ENCODE assay signal across 8 cellular contexts in genomic region chr9:42430674-42431615, GRCh38.
A peak's percentile ranks its signal among the peaks of the same experiment; 100 is the strongest.
DNase-seq lines count a peak whose midpoint lies in the region; ATAC-seq and TF ChIP-seq lines count a peak whose summit lies in the region.
"Not testable (repeated sequence)": the region's sequence is repeated elsewhere in the genome, so short reads cannot be mapped to it uniquely, and the experiment has no call there.

No MANE protein-coding gene starts in this region.

- BruUV-seq in Panc1 (replicated peaks; lab: Mats Ljungman, UMichigan), result not testable (repeated sequence)

- not testable (repeated sequence) for H3K36me3 ChIP-seq in CD4-positive, alpha-beta memory T cell (ENCODE audit: insufficient read depth, low read length); Panc1 (ENCODE audit: control insufficient read depth, insufficient read depth, low read length)

- H3K27me3 Mint-ChIP-seq in CD4-positive, alpha-beta memory T cell; stimulated activated memory B cell treated with anti-CD40 and anti-IgM and Interleukin-4, amounts not matched to agents 10 μg/mL and 1 μg/mL and 100 μg/mL, for 72 hours: not testable (repeated sequence)

- H3K36me3 Mint-ChIP-seq in CD4-positive, alpha-beta memory T cell; stimulated activated memory B cell treated with anti-CD40 and anti-IgM and Interleukin-4, amounts not matched to agents 10 μg/mL and 1 μg/mL and 100 μg/mL, for 72 hours: not testable (repeated sequence)

- H3K9me3 Mint-ChIP-seq in CD4-positive, alpha-beta memory T cell; stimulated activated memory B cell treated with anti-CD40 and anti-IgM and Interleukin-4, amounts not matched to agents 10 μg/mL and 1 μg/mL and 100 μg/mL, for 72 hours: not testable (repeated sequence)

- peaks cover 11% of the 10 kb centered on the region for H3K4me1 ChIP-seq in CD4-positive, alpha-beta memory T cell (ENCODE audit: insufficient read depth, low read length)
- not testable (repeated sequence) for H3K4me1 ChIP-seq in Panc1 (ENCODE audit: control insufficient read depth, insufficient read depth, low read length)

- ATAC-seq in GM19468 (IDR thresholded peaks at IDR 0.05; ENCODE audit: extremely low read depth, unreplicated experiment), result peak; percentile 29
- peak; percentile 84 for ATAC-seq in Panc1
- peak; percentile 53 for ATAC-seq in stimulated activated memory B cell treated with anti-CD40 and anti-IgM and Interleukin-4, amounts not matched to agents 10 μg/mL and 1 μg/mL and 100 μg/mL, for 72 hours

- peak overlapping the region in 4 of 7 donors; percentile 48 to 78 (median 62) for H3K27ac Mint-ChIP-seq in CD4-positive, alpha-beta memory T cell
- H3K27ac Mint-ChIP-seq in stimulated activated memory B cell treated with anti-CD40 and anti-IgM and Interleukin-4, amounts not matched to agents 10 μg/mL and 1 μg/mL and 100 μg/mL, for 72 hours, result peak overlapping the region; percentile 82

- not testable (repeated sequence) for H3K27ac ChIP-seq in CD4-positive, alpha-beta memory T cell (ENCODE audit: low read depth, low read length); Panc1 (ENCODE audit: low read length)

- peaks cover 11 to 38% (median 17%) of the 10 kb centered on the region in 4 donors for H3K4me1 Mint-ChIP-seq in CD4-positive, alpha-beta memory T cell
- H3K4me1 Mint-ChIP-seq in stimulated activated memory B cell treated with anti-CD40 and anti-IgM and Interleukin-4, amounts not matched to agents 10 μg/mL and 1 μg/mL and 100 μg/mL, for 72 hours, result peaks cover 32% of the 10 kb centered on the region

- not testable (repeated sequence) for H3K9me3 ChIP-seq in CD4-positive, alpha-beta memory T cell (ENCODE audit: control insufficient read depth in 1 of 2, low read length in 2 of 2); Panc1 (ENCODE audit: control insufficient read depth, insufficient read depth, low read depth, low read length)

- not testable (repeated sequence) for TF ChIP-seq CTCF in Panc1 (IDR thresholded peaks at IDR 0.05); epithelial cell of proximal tubule (conservative IDR thresholded peaks at IDR 0.05; ENCODE audit: low read depth, low read length)

- POLR2A ChIA-PET in CD4-positive, alpha-beta memory T cell (lab: Charles Lee; ENCODE audit: partially characterized antibody); Panc1 (lab: Charles Lee): not testable (repeated sequence)

- DNase-seq in CD4-positive, alpha-beta memory T cell, result not testable (repeated sequence)
- DNase-seq in HS-5 (ENCODE audit: low read depth) (peak; percentile 79), Panc1 (ENCODE audit: low read depth, low spot score) (peak; percentile 55), amniotic epithelial cell (ENCODE audit: low read depth) (peak; percentile 85), epithelial cell of proximal tubule (ENCODE audit: low read depth) (peak; percentile 89), kidney tubule cell (ENCODE audit: low spot score) (peak; percentile 98)

- CTCF ChIA-PET in CD4-positive, alpha-beta memory T cell (lab: Charles Lee; ENCODE audit: partially characterized antibody); Panc1 (lab: Charles Lee): not testable (repeated sequence)

- H3K27me3 ChIP-seq in CD4-positive, alpha-beta memory T cell (ENCODE audit: insufficient read depth, low read length); Panc1 (ENCODE audit: control insufficient read depth, insufficient read depth, low read length): not testable (repeated sequence)

- intact Hi-C loops in CD4-positive, alpha-beta memory T cell (cut with micrococcal nuclease); Panc1 (cut with micrococcal nuclease; ENCODE audit: unreplicated experiment): not testable (repeated sequence)

- H3K4me3 Mint-ChIP-seq in CD4-positive, alpha-beta memory T cell; stimulated activated memory B cell treated with anti-CD40 and anti-IgM and Interleukin-4, amounts not matched to agents 10 μg/mL and 1 μg/mL and 100 μg/mL, for 72 hours: not testable (repeated sequence)

- not testable (repeated sequence) for H3K4me3 ChIP-seq in CD4-positive, alpha-beta memory T cell (ENCODE audit: low read length in 2 of 2); Panc1 (ENCODE audit: low read depth in 2 of 2, low read length in 2 of 2); epithelial cell of proximal tubule (ENCODE audit: low read depth, low read length)

- in situ Hi-C loops in Panc1 (cut with HindIII; ENCODE audit: low pct_unique_long_range_greater_than_20kb, low sequenced_read_pairs), result not testable (repeated sequence)

Comparison
In these comparisons a context has a peak if more than half of its experiments do, and no peak if none do; other contexts are left out.
1. ATAC-seq: peak in every context shown above with its lines; median percentile 84 in Panc1; 53 in stimulated activated memory B cell treated with anti-CD40 and anti-IgM and Interleukin-4, amounts not matched to agents 10 μg/mL and 1 μg/mL and 100 μg/mL, for 72 hours; 29 in GM19468.